17 cellular contexts compared by ENCODE assay signal in genomic region chr18:9751371-9752031, GRCh38.
"Had no signal": no experiment of that assay in that cellular context is flagged by ENCODE, and none has a peak within 500 bp of the region (broad histone marks: within the 10 kb centered on the region; RNA-seq: fewer than 3 reads in every experiment).

No MANE protein-coding gene starts in this region.

- H3K27ac ChIP-seq: epithelial cell of prostate, gastroesophageal sphincter, hepatocyte had no signal

- H3K4me3 ChIP-seq: gastroesophageal sphincter, hepatocyte, left lung had no signal

- H3K4me1 Mint-ChIP-seq: activated CD4-positive, alpha-beta memory T cell treated with anti-CD3 and anti-CD28 coated beads, Interleukin-2, amount 10 ng/mL, durations not matched to agents 7 days and 5 days; naive thymus-derived CD8-positive, alpha-beta T cell had no signal

- DNase-seq: activated CD4-positive, alpha-beta memory T cell treated with anti-CD3 and anti-CD28 coated beads, Interleukin-2, amount 10 ng/mL, durations not matched to agents 7 days and 5 days; activated CD4-positive, alpha-beta T cell treated with anti-CD3 and anti-CD28 coated beads for 4 hours; activated effector memory CD4-positive, alpha-beta T cell treated with anti-CD3 and anti-CD28 coated beads, Interleukin-2, amount 50 U/mL, for 16 hours; activated T-cell treated with anti-CD3 and anti-CD28 coated beads, Interleukin-2, amount 50 U/mL, for 48 hours; amniotic stem cell; effector memory CD8-positive, alpha-beta T cell; kidney; left lung; naive thymus-derived CD8-positive, alpha-beta T cell; small intestine; stimulated activated naive CD8-positive, alpha-beta T cell treated with anti-CD3 and anti-CD28 coated beads, Interleukin-15, Interleukin-2, amounts not matched to agents 100 U/mL and 50 U/mL, for 24 hours had no signal

- H3K27me3 Mint-ChIP-seq: naive thymus-derived CD8-positive, alpha-beta T cell had no signal

- FAIRE-seq: kidney, small intestine had no signal

- H3K9me3 Mint-ChIP-seq: activated CD4-positive, alpha-beta memory T cell treated with anti-CD3 and anti-CD28 coated beads, Interleukin-2, amount 10 ng/mL, durations not matched to agents 7 days and 5 days; activated naive CD4-positive, alpha-beta T cell treated with anti-CD3 and anti-CD28 coated beads, Interleukin-2, amount 50 U/mL, for 72 hours; effector memory CD8-positive, alpha-beta T cell; naive thymus-derived CD8-positive, alpha-beta T cell; T-helper 1 cell treated with Interleukin-12 subunit alpha and Interleukin-12 subunit beta and Interleukin-4 antibody, amounts not matched to agents 30 μg/mL and 1 μg/mL, for 36 hours; type B pancreatic cell had no signal

- H3K4me2 ChIP-seq: hepatocyte had no signal

- H3K36me3 Mint-ChIP-seq: activated naive CD4-positive, alpha-beta T cell treated with anti-CD3 and anti-CD28 coated beads, Interleukin-2, amount 50 U/mL, for 72 hours; naive thymus-derived CD8-positive, alpha-beta T cell; type B pancreatic cell had no signal

- H3K4me3 Mint-ChIP-seq: activated CD4-positive, alpha-beta memory T cell treated with anti-CD3 and anti-CD28 coated beads, Interleukin-2, amount 10 ng/mL, durations not matched to agents 7 days and 5 days; effector memory CD8-positive, alpha-beta T cell; naive thymus-derived CD8-positive, alpha-beta T cell; T-helper 1 cell treated with Interleukin-12 subunit alpha and Interleukin-12 subunit beta and Interleukin-4 antibody, amounts not matched to agents 30 μg/mL and 1 μg/mL, for 36 hours; type B pancreatic cell had no signal

- H3K27ac Mint-ChIP-seq: activated CD4-positive, alpha-beta memory T cell treated with anti-CD3 and anti-CD28 coated beads, Interleukin-2, amount 10 ng/mL, durations not matched to agents 7 days and 5 days; activated naive CD4-positive, alpha-beta T cell treated with anti-CD3 and anti-CD28 coated beads, Interleukin-2, amount 50 U/mL, for 72 hours; effector memory CD8-positive, alpha-beta T cell; naive thymus-derived CD8-positive, alpha-beta T cell; T-helper 1 cell treated with Interleukin-12 subunit alpha and Interleukin-12 subunit beta and Interleukin-4 antibody, amounts not matched to agents 30 μg/mL and 1 μg/mL, for 36 hours; type B pancreatic cell had no signal

- H3K27me3 ChIP-seq: gastroesophageal sphincter, hepatocyte, left lung had no signal

- H3K36me3 ChIP-seq: gastroesophageal sphincter, left lung had no signal

- H2AFZ ChIP-seq: hepatocyte had no signal

- H3K9me3 ChIP-seq: gastroesophageal sphincter, left lung had no signal

- ATAC-seq: activated naive CD4-positive, alpha-beta T cell treated with anti-CD3 and anti-CD28 coated beads, Interleukin-2, amount 50 U/mL, for 72 hours; effector memory CD8-positive, alpha-beta T cell; gastroesophageal sphincter; naive thymus-derived CD8-positive, alpha-beta T cell; stimulated activated naive CD8-positive, alpha-beta T cell treated with anti-CD3 and anti-CD28 coated beads, Interleukin-15, Interleukin-2, amounts not matched to agents 100 U/mL and 50 U/mL, for 24 hours had no signal
